ENCODE assay signal across 16 cellular contexts in the genomic region with DNA sequence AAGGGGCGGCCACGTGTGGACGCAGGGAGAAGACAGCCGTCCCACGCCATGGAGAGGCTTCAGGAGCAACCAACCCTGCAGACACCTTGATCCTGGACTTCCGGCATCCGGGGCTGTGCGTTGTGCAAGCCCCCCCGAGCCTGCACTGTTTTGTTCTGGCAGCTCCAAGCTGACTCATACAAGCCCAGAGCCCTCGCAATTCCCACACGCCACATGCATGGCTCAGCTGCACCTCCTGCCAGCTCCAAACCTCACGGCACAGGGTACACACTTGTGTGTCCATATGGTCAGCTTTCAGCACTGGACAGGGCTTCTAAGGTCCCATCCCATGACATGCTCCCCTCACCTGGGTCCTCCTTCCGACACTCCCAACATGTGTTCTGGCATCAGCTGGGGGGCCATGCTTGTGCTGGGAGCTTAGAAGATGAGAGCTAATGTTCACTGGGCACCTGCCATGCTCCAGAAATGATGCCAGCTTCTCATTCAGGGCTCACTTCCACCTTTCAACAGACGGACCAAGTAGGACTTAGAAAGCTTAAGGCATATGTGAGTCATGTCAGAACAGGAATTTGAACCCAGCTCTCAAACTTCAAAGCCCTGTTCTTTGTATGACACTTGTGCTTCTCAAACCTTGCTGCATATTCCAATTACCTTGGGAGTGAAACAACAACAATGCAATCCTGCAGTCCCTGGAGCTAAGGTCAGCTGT.
DNase-seq lines count a peak whose midpoint lies in the region; TF ChIP-seq lines count a peak whose summit lies in the region.
"Had no signal": no experiment of that assay in that cellular context is flagged by ENCODE, and none has a peak within 500 bp of the region (broad histone marks: within the 10 kb centered on the region; RNA-seq: fewer than 3 reads in every experiment).

No MANE protein-coding gene starts in this region.

- H3K36me3 ChIP-seq in mesenchymal stem cell (ENCODE audit: control insufficient read depth in 1 of 2, insufficient read depth in 2 of 2, low read depth in 1 of 2, low read length in 2 of 2), result peaks cover 0 to 12% of the 10 kb centered on the region in 2 experiments
- H3K36me3 ChIP-seq in stomach, result peaks cover 0 to 9% (median 0%) of the 10 kb centered on the region in 4 donors

- no peaks in the 10 kb centered on the region for H3K79me1 ChIP-seq in mesenchymal stem cell (replicated peaks; ENCODE audit: low read length, poor library complexity, severe bottlenecking)

- no peak overlapping the region for H2BK120ac ChIP-seq in mesenchymal stem cell (ENCODE audit: low read depth, low read length)

- no peak overlapping the region for H2BK12ac ChIP-seq in mesenchymal stem cell (ENCODE audit: low read length in 2 of 2)

- no peak overlapping the region for H3K4me2 ChIP-seq in mesenchymal stem cell (ENCODE audit: low read length, poor library complexity, severe bottlenecking)

- H3K4me1 ChIP-seq in mesenchymal stem cell (ENCODE audit: control insufficient read depth, insufficient read depth, low read depth, low read length), result peaks cover 2% of the 10 kb centered on the region
- H3K4me1 ChIP-seq in stomach, result no peaks in the 10 kb centered on the region
- H3K4me1 ChIP-seq: tibial nerve had no signal

- H3K9ac ChIP-seq in mesenchymal stem cell (ENCODE audit: low read length), result no peak overlapping the region

- intact Hi-C loops in stomach (cut with DNase I; ENCODE audit: low total_unique reads), result no loop called here

- 87% methylated on average over 14 of the region's 14 CpGs for WGBS in mesenchymal stem cell
- 80 to 91% (median 85%) methylated on average over 14 of the region's 14 CpGs for WGBS in stomach, 5 donors

- no peak for TF ChIP-seq CTCF in cardiac fibroblast (IDR thresholded peaks at IDR 0.05; ENCODE audit: low read depth, low read length)
- TF ChIP-seq CTCF in stomach (IDR thresholded peaks at IDR 0.05), result no peak

- no peak overlapping the region for H2BK15ac ChIP-seq in mesenchymal stem cell (ENCODE audit: low read depth, poor library complexity, severe bottlenecking)

- no peak overlapping the region for H2AFZ ChIP-seq in mesenchymal stem cell (ENCODE audit: low read depth, low read length)

- no peak overlapping the region for H3K23ac ChIP-seq in mesenchymal stem cell (ENCODE audit: low read length in 2 of 2)

- TF ChIP-seq POLR2A in stomach (IDR thresholded peaks at IDR 0.05), result no peak

- DNase-seq in EH (ENCODE audit: low read depth) (peak; percentile 15), cardiac fibroblast (ENCODE audit: low read depth in 2 of 2) (peak; percentile 23 to 27), mesenchymal stem cell (peak; percentile 4), cortex of kidney (lab: John Stamatoyannopoulos, UW) (no peak), stomach (no peak), mucosa of gallbladder (ENCODE audit: low spot score) (no peak), NCI-H1417 treated with DMSO at 0.1 percent for 48 hours (lab: John Stamatoyannopoulos, UW) (no peak)
- DNase-seq: activated CD4-positive, alpha-beta T cell treated with anti-CD3 and anti-CD28 coated beads for 1 hour; activated naive CD4-positive, alpha-beta T cell treated with anti-CD3 and anti-CD28 coated beads, Interleukin-2, amount 10 ng/mL, durations not matched to agents 7 days and 5 days; HFFc6; NCI-H1105; NK-92 treated with Interleukin-12 subunit alpha and Interleukin-12 subunit beta, amount 100 ng/mL, for 24 hours; SHP77; T-helper 2 cell had no signal

- H2BK5ac ChIP-seq in mesenchymal stem cell (ENCODE audit: low read depth, low read length, poor library complexity, severe bottlenecking), result no peak overlapping the region

- no peak overlapping the region for H3K14ac ChIP-seq in mesenchymal stem cell (ENCODE audit: low read length in 2 of 2)

- no peak overlapping the region for H3K18ac ChIP-seq in mesenchymal stem cell (ENCODE audit: low read depth in 1 of 2, low read length in 2 of 2)

- H3K4ac ChIP-seq in mesenchymal stem cell (ENCODE audit: low read depth in 1 of 2, low read length in 2 of 2), result no peak overlapping the region

- H4K91ac ChIP-seq in mesenchymal stem cell (ENCODE audit: low read length), result no peak overlapping the region

- no peak overlapping the region for H4K8ac ChIP-seq in mesenchymal stem cell (ENCODE audit: low read length)

- peaks cover 28 to 56% of the 10 kb centered on the region in 2 experiments for H3K27me3 ChIP-seq in mesenchymal stem cell (ENCODE audit: control insufficient read depth in 1 of 2, insufficient read depth in 1 of 2, low read length in 2 of 2)
- H3K27me3 ChIP-seq in stomach, result peaks cover 0 to 30% (median 0%) of the 10 kb centered on the region in 3 donors

- H3K9me3 ChIP-seq in mesenchymal stem cell (ENCODE audit: control insufficient read depth, low read length) (no peaks in the 10 kb centered on the region), stomach (no peaks in the 10 kb centered on the region)
- H3K9me3 ChIP-seq: tibial nerve had no signal

- H3K4me3 ChIP-seq in cardiac fibroblast (replicated peaks in 1 of 2; ENCODE audit: low read depth in 2 of 2, low read length in 2 of 2) (no peak overlapping the region), mesenchymal stem cell (ENCODE audit: insufficient read depth in 1 of 2, low read depth in 1 of 2, low read length in 2 of 2) (no peak overlapping the region), stomach (no peak overlapping the region)
- H3K4me3 ChIP-seq: tibial nerve had no signal

- no peak overlapping the region for H3K27ac ChIP-seq in mesenchymal stem cell (ENCODE audit: low read length, poor library complexity, severe bottlenecking)
- no peak overlapping the region for H3K27ac ChIP-seq in stomach
- H3K27ac ChIP-seq: tibial nerve had no signal

- TF ChIP-seq EP300 in Ishikawa (IDR thresholded peaks at IDR 0.05; ENCODE audit: borderline replicate concordance) (no peak), stomach (IDR thresholded peaks at IDR 0.05) (no peak)

- H2AK5ac ChIP-seq in mesenchymal stem cell (ENCODE audit: low read length, severe bottlenecking), result no peak overlapping the region

- TF ChIP-seq RAD21 in Ishikawa (IDR thresholded peaks at IDR 0.05; ENCODE audit: low read depth), result peak; percentile 22; the same call in 1 of the 2 replicates

TF ChIP-seq in Ishikawa, 13 proteins besides CTCF, POLR2A, EP300 and RAD21:
- TF ChIP-seq ZBTB7A (IDR thresholded peaks at IDR 0.05; ENCODE audit: low read depth), result no peak
- TF ChIP-seq, protein P1, sequence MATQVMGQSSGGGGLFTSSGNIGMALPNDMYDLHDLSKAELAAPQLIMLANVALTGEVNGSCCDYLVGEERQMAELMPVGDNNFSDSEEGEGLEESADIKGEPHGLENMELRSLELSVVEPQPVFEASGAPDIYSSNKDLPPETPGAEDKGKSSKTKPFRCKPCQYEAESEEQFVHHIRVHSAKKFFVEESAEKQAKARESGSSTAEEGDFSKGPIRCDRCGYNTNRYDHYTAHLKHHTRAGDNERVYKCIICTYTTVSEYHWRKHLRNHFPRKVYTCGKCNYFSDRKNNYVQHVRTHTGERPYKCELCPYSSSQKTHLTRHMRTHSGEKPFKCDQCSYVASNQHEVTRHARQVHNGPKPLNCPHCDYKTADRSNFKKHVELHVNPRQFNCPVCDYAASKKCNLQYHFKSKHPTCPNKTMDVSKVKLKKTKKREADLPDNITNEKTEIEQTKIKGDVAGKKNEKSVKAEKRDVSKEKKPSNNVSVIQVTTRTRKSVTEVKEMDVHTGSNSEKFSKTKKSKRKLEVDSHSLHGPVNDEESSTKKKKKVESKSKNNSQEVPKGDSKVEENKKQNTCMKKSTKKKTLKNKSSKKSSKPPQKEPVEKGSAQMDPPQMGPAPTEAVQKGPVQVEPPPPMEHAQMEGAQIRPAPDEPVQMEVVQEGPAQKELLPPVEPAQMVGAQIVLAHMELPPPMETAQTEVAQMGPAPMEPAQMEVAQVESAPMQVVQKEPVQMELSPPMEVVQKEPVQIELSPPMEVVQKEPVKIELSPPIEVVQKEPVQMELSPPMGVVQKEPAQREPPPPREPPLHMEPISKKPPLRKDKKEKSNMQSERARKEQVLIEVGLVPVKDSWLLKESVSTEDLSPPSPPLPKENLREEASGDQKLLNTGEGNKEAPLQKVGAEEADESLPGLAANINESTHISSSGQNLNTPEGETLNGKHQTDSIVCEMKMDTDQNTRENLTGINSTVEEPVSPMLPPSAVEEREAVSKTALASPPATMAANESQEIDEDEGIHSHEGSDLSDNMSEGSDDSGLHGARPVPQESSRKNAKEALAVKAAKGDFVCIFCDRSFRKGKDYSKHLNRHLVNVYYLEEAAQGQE (IDR thresholded peaks at IDR 0.05; ENCODE audit: low read depth), result peak; percentile 84

Comparison
In these comparisons a context has a peak if more than half of its experiments do, and no peak if none do; other contexts are left out.
1. DNase-seq: peak in EH (single experiment), cardiac fibroblast (2 of 2) and mesenchymal stem cell (single experiment); none in cortex of kidney (single experiment), stomach (single experiment), mucosa of gallbladder (single experiment) and NCI-H1417 treated with DMSO at 0.1 percent for 48 hours (single experiment).